ENCODE assay signal across 43 cellular contexts in genomic region chr3:186636536-186636935, GRCh38. TPM values are rescaled to one million over a fixed set of nuclear protein-coding genes. Genes with fewer than 3 reads are reported as not detected.
"Had no signal": no experiment of that assay in that cellular context is flagged by ENCODE, and none has a peak within 500 bp of the region (broad histone marks: within the 10 kb centered on the region; RNA-seq: fewer than 3 reads in every experiment).

No MANE protein-coding gene starts in this region.

- H3K27ac Mint-ChIP-seq: activated naive CD4-positive, alpha-beta T cell treated with anti-CD3 and anti-CD28 coated beads for 36 hours; activated naive CD4-positive, alpha-beta T cell treated with anti-CD3 and anti-CD28 coated beads, Interleukin-2, amount 10 ng/mL, durations not matched to agents 7 days and 5 days; activated naive CD4-positive, alpha-beta T cell treated with anti-CD3 and anti-CD28 coated beads, Interleukin-2, amount 50 U/mL, for 24 hours; activated naive CD4-positive, alpha-beta T cell treated with anti-CD3 and anti-CD28 coated beads, Interleukin-2, amount 50 U/mL, for 72 hours; activated naive CD8-positive, alpha-beta T cell; activated naive CD8-positive, alpha-beta T cell treated with anti-CD3 and anti-CD28 coated beads for 36 hours; activated naive CD8-positive, alpha-beta T cell treated with anti-CD3 and anti-CD28 coated beads, Interleukin-2, amount 10 ng/mL, durations not matched to agents 7 days and 5 days; activated naive CD8-positive, alpha-beta T cell treated with anti-CD3 and anti-CD28 coated beads, Interleukin-2, amount 50 U/mL, for 24 hours; activated T-cell treated with anti-CD3 and anti-CD28 coated beads, Interleukin-2, amount 50 U/mL, for 24 hours; activated T-cell treated with anti-CD3 and anti-CD28 coated beads, Interleukin-2, amount 50 U/mL, for 72 hours; activated T-helper 1 cell treated with anti-CD3 and anti-CD28 coated beads, Interleukin-12 subunit alpha, Interleukin-12 subunit beta, Interleukin-2, Interleukin-4 antibody, amounts not matched to agents 30 ng/mL and 10 ng/mL and 1 ng/mL, durations not matched to agents 14 hours and 24 hours and 36 hours; activated T-helper 17 cell treated with anti-CD3 and anti-CD28 coated beads, Interleukin-2, amount 50 U/mL, for 72 hours; activated T-helper 2 cell treated with anti-CD3 and anti-CD28 coated beads, Interferon-gamma antibody, Interleukin-2, Interleukin-4, amounts not matched to agents 10 μg/mL and 5 μg/mL and 100 μg/mL, durations not matched to agents 14 hours and 24 hours and 36 hours; brain had no signal

- H3K27me3 ChIP-seq: ascending aorta, body of pancreas, brain microvascular endothelial cell, breast epithelium, cardiac muscle cell had no signal

- H3K4me1 Mint-ChIP-seq: activated naive CD4-positive, alpha-beta T cell treated with anti-CD3 and anti-CD28 coated beads, Interleukin-2, amount 10 ng/mL, durations not matched to agents 7 days and 5 days; activated naive CD4-positive, alpha-beta T cell treated with anti-CD3 and anti-CD28 coated beads, Interleukin-2, amount 50 U/mL, for 24 hours; activated naive CD8-positive, alpha-beta T cell treated with anti-CD3 and anti-CD28 coated beads for 36 hours; activated T-helper 17 cell treated with anti-CD3 and anti-CD28 coated beads, Interleukin-2, amount 50 U/mL, for 72 hours; central memory CD8-positive, alpha-beta T cell had no signal

- H3K4me3 ChIP-seq: adrenal gland, ascending aorta, body of pancreas, breast epithelium, cardiac muscle cell had no signal

- H3K36me3 ChIP-seq: adrenal gland, ascending aorta, brain microvascular endothelial cell, breast epithelium, cardiac muscle cell had no signal

- H3K27me3 Mint-ChIP-seq: activated naive CD8-positive, alpha-beta T cell treated with anti-CD3 and anti-CD28 coated beads for 36 hours had no signal

- FAIRE-seq: astrocyte had no signal

- H3K9me3 ChIP-seq: adrenal gland, ascending aorta, body of pancreas, breast epithelium had no signal

- H3K9me3 Mint-ChIP-seq: activated naive CD4-positive, alpha-beta T cell treated with anti-CD3 and anti-CD28 coated beads for 36 hours; activated naive CD4-positive, alpha-beta T cell treated with anti-CD3 and anti-CD28 coated beads, Interleukin-2, amount 10 ng/mL, durations not matched to agents 7 days and 5 days; activated naive CD4-positive, alpha-beta T cell treated with anti-CD3 and anti-CD28 coated beads, Interleukin-2, amount 50 U/mL, for 24 hours; activated naive CD4-positive, alpha-beta T cell treated with anti-CD3 and anti-CD28 coated beads, Interleukin-2, amount 50 U/mL, for 72 hours; activated naive CD8-positive, alpha-beta T cell treated with anti-CD3 and anti-CD28 coated beads for 36 hours; activated naive CD8-positive, alpha-beta T cell treated with anti-CD3 and anti-CD28 coated beads, Interleukin-2, amount 10 ng/mL, durations not matched to agents 7 days and 5 days; activated naive CD8-positive, alpha-beta T cell treated with anti-CD3 and anti-CD28 coated beads, Interleukin-2, amount 50 U/mL, for 24 hours; activated T-cell treated with anti-CD3 and anti-CD28 coated beads, Interleukin-2, amount 50 U/mL, for 24 hours; activated T-cell treated with anti-CD3 and anti-CD28 coated beads, Interleukin-2, amount 50 U/mL, for 4 hours; activated T-cell treated with anti-CD3 and anti-CD28 coated beads, Interleukin-2, amount 50 U/mL, for 72 hours; activated T-helper 17 cell treated with anti-CD3 and anti-CD28 coated beads, Interleukin-2, amount 50 U/mL, for 72 hours; activated T-helper 2 cell treated with anti-CD3 and anti-CD28 coated beads, Interferon-gamma antibody, Interleukin-2, Interleukin-4, amounts not matched to agents 10 μg/mL and 5 μg/mL and 100 μg/mL, durations not matched to agents 14 hours and 24 hours and 36 hours; central memory CD8-positive, alpha-beta T cell had no signal

- DNase-seq: activated effector memory CD4-positive, alpha-beta T cell treated with anti-CD3 and anti-CD28 coated beads, Interleukin-2, amount 50 U/mL, for 16 hours; activated effector memory CD4-positive, alpha-beta T cell treated with Interleukin-2 at 50 U/mL for 16 hours; activated gamma-delta T cell; activated gamma-delta T cell treated with Interleukin-2 at 50 U/mL for 16 hours; activated naive CD4-positive, alpha-beta T cell; activated naive CD4-positive, alpha-beta T cell treated with anti-CD3 and anti-CD28 coated beads for 36 hours; activated naive CD4-positive, alpha-beta T cell treated with anti-CD3 and anti-CD28 coated beads, Interleukin-2, amount 10 ng/mL, durations not matched to agents 7 days and 5 days; activated naive CD4-positive, alpha-beta T cell treated with anti-CD3 and anti-CD28 coated beads, Interleukin-2, amount 50 U/mL, for 16 hours; activated naive CD4-positive, alpha-beta T cell treated with Interleukin-2 at 50 U/mL for 16 hours; activated naive CD8-positive, alpha-beta T cell treated with anti-CD3 and anti-CD28 coated beads for 36 hours; activated naive CD8-positive, alpha-beta T cell treated with anti-CD3 and anti-CD28 coated beads, Interleukin-2, amount 10 ng/mL, durations not matched to agents 7 days and 5 days; activated naive CD8-positive, alpha-beta T cell treated with anti-CD3 and anti-CD28 coated beads, Interleukin-2, amount 50 U/mL, for 24 hours; activated T-cell treated with anti-CD3 and anti-CD28 coated beads, Interleukin-2, amount 50 U/mL, for 1 hour; activated T-cell treated with anti-CD3 and anti-CD28 coated beads, Interleukin-2, amount 50 U/mL, for 24 hours; activated T-cell treated with anti-CD3 and anti-CD28 coated beads, Interleukin-2, amount 50 U/mL, for 4 hours; activated T-cell treated with anti-CD3 and anti-CD28 coated beads, Interleukin-2, amount 50 U/mL, for 48 hours; activated T-cell treated with anti-CD3 and anti-CD28 coated beads, Interleukin-2, amount 50 U/mL, for 72 hours; adrenal gland; amniotic stem cell; amygdala; anterior cingulate cortex; aorta; body of pancreas; brain microvascular endothelial cell; caudate nucleus; central memory CD4-positive, alpha-beta T cell; cerebellar nuclear complex had no signal

- H3K27ac ChIP-seq: adrenal gland, ascending aorta, body of pancreas, brain microvascular endothelial cell, breast epithelium, cardiac muscle cell had no signal

- H3K4me3 Mint-ChIP-seq: activated naive CD4-positive, alpha-beta T cell treated with anti-CD3 and anti-CD28 coated beads for 36 hours; activated naive CD4-positive, alpha-beta T cell treated with anti-CD3 and anti-CD28 coated beads, Interleukin-2, amount 10 ng/mL, durations not matched to agents 7 days and 5 days; activated naive CD4-positive, alpha-beta T cell treated with anti-CD3 and anti-CD28 coated beads, Interleukin-2, amount 50 U/mL, for 24 hours; activated naive CD8-positive, alpha-beta T cell; activated naive CD8-positive, alpha-beta T cell treated with anti-CD3 and anti-CD28 coated beads for 36 hours; activated naive CD8-positive, alpha-beta T cell treated with anti-CD3 and anti-CD28 coated beads, Interleukin-2, amount 10 ng/mL, durations not matched to agents 7 days and 5 days; activated naive CD8-positive, alpha-beta T cell treated with anti-CD3 and anti-CD28 coated beads, Interleukin-2, amount 50 U/mL, for 24 hours; activated T-cell treated with anti-CD3 and anti-CD28 coated beads, Interleukin-2, amount 50 U/mL, for 24 hours; activated T-cell treated with anti-CD3 and anti-CD28 coated beads, Interleukin-2, amount 50 U/mL, for 4 hours; activated T-cell treated with anti-CD3 and anti-CD28 coated beads, Interleukin-2, amount 50 U/mL, for 72 hours; activated T-helper 1 cell treated with anti-CD3 and anti-CD28 coated beads, Interleukin-12 subunit alpha, Interleukin-12 subunit beta, Interleukin-2, Interleukin-4 antibody, amounts not matched to agents 30 ng/mL and 10 ng/mL and 1 ng/mL, durations not matched to agents 14 hours and 24 hours and 36 hours; activated T-helper 17 cell treated with anti-CD3 and anti-CD28 coated beads, Interleukin-2, amount 50 U/mL, for 72 hours; brain; central memory CD8-positive, alpha-beta T cell had no signal

- H3K4me1 ChIP-seq: adrenal gland had no signal

- ATAC-seq: activated naive CD4-positive, alpha-beta T cell treated with anti-CD3 and anti-CD28 coated beads, Interleukin-2, amount 50 U/mL, for 72 hours; activated naive CD8-positive, alpha-beta T cell treated with anti-CD3 and anti-CD28 coated beads, Interleukin-2, amount 50 U/mL, for 24 hours; activated T-cell treated with anti-CD3 and anti-CD28 coated beads, Interleukin-2, amount 50 U/mL, for 4 hours; activated T-cell treated with anti-CD3 and anti-CD28 coated beads, Interleukin-2, amount 50 U/mL, for 72 hours; activated T-helper 17 cell treated with anti-CD3 and anti-CD28 coated beads, Interleukin-2, amount 50 U/mL, for 72 hours; body of pancreas had no signal

- H3K36me3 Mint-ChIP-seq: activated naive CD4-positive, alpha-beta T cell treated with anti-CD3 and anti-CD28 coated beads, Interleukin-2, amount 10 ng/mL, durations not matched to agents 7 days and 5 days; activated naive CD4-positive, alpha-beta T cell treated with anti-CD3 and anti-CD28 coated beads, Interleukin-2, amount 50 U/mL, for 24 hours; activated naive CD4-positive, alpha-beta T cell treated with anti-CD3 and anti-CD28 coated beads, Interleukin-2, amount 50 U/mL, for 72 hours; activated naive CD8-positive, alpha-beta T cell; activated naive CD8-positive, alpha-beta T cell treated with anti-CD3 and anti-CD28 coated beads for 36 hours; activated naive CD8-positive, alpha-beta T cell treated with anti-CD3 and anti-CD28 coated beads, Interleukin-2, amount 10 ng/mL, durations not matched to agents 7 days and 5 days; brain had no signal

RNA-seq across cellular contexts. Expression of gene FETUB, which starts 3.7 kb away (rescaled TPM):
- total RNA-seq: activated naive CD4-positive, alpha-beta T cell treated with anti-CD3 and anti-CD28 coated beads for 36 hours; activated naive CD4-positive, alpha-beta T cell treated with anti-CD3 and anti-CD28 coated beads, Interleukin-2, amount 50 U/mL, for 72 hours; activated naive CD8-positive, alpha-beta T cell treated with anti-CD3 and anti-CD28 coated beads for 36 hours; activated naive CD8-positive, alpha-beta T cell treated with anti-CD3 and anti-CD28 coated beads, Interleukin-2, amount 10 ng/mL, durations not matched to agents 7 days and 5 days; activated T-cell treated with anti-CD3 and anti-CD28 coated beads, Interleukin-2, amount 50 U/mL, for 4 hours; activated T-cell treated with anti-CD3 and anti-CD28 coated beads, Interleukin-2, amount 50 U/mL, for 72 hours; activated T-helper 1 cell treated with anti-CD3 and anti-CD28 coated beads, Interleukin-12 subunit alpha, Interleukin-12 subunit beta, Interleukin-2, Interleukin-4 antibody, amounts not matched to agents 30 ng/mL and 10 ng/mL and 1 ng/mL, durations not matched to agents 14 hours and 24 hours and 36 hours; activated T-helper 17 cell treated with anti-CD3 and anti-CD28 coated beads, Interleukin-2, amount 50 U/mL, for 72 hours; activated T-helper 2 cell treated with anti-CD3 and anti-CD28 coated beads, Interferon-gamma antibody, Interleukin-2, Interleukin-4, amounts not matched to agents 10 μg/mL and 5 μg/mL and 100 μg/mL, durations not matched to agents 14 hours and 24 hours and 36 hours; adrenal gland; aorta; ascending aorta; astrocyte; body of pancreas; breast epithelium; cardiac muscle cell; cardiac septum; cerebellum; chondrocyte had no signal
- polyA plus RNA-seq: adipose tissue, adrenal gland, aorta, cardiac muscle cell had no signal

RNA-seq across cellular contexts. Expression of gene AHSG, which starts 23.7 kb away (rescaled TPM):
- total RNA-seq: activated naive CD4-positive, alpha-beta T cell treated with anti-CD3 and anti-CD28 coated beads for 36 hours; activated naive CD8-positive, alpha-beta T cell treated with anti-CD3 and anti-CD28 coated beads for 36 hours; activated naive CD8-positive, alpha-beta T cell treated with anti-CD3 and anti-CD28 coated beads, Interleukin-2, amount 10 ng/mL, durations not matched to agents 7 days and 5 days; activated T-helper 17 cell treated with anti-CD3 and anti-CD28 coated beads, Interleukin-2, amount 50 U/mL, for 72 hours; activated T-helper 2 cell treated with anti-CD3 and anti-CD28 coated beads, Interferon-gamma antibody, Interleukin-2, Interleukin-4, amounts not matched to agents 10 μg/mL and 5 μg/mL and 100 μg/mL, durations not matched to agents 14 hours and 24 hours and 36 hours; aorta; astrocyte; body of pancreas; breast epithelium; cardiac muscle cell; cardiac septum; chondrocyte had no signal

RNA-seq across cellular contexts. Expression of gene HRG, which starts 29.3 kb away (rescaled TPM):
- total RNA-seq: activated naive CD4-positive, alpha-beta T cell treated with anti-CD3 and anti-CD28 coated beads for 36 hours; activated naive CD4-positive, alpha-beta T cell treated with anti-CD3 and anti-CD28 coated beads, Interleukin-2, amount 50 U/mL, for 72 hours; activated naive CD8-positive, alpha-beta T cell treated with anti-CD3 and anti-CD28 coated beads for 36 hours; activated naive CD8-positive, alpha-beta T cell treated with anti-CD3 and anti-CD28 coated beads, Interleukin-2, amount 10 ng/mL, durations not matched to agents 7 days and 5 days; activated T-cell treated with anti-CD3 and anti-CD28 coated beads, Interleukin-2, amount 50 U/mL, for 4 hours; activated T-cell treated with anti-CD3 and anti-CD28 coated beads, Interleukin-2, amount 50 U/mL, for 72 hours; activated T-helper 1 cell treated with anti-CD3 and anti-CD28 coated beads, Interleukin-12 subunit alpha, Interleukin-12 subunit beta, Interleukin-2, Interleukin-4 antibody, amounts not matched to agents 30 ng/mL and 10 ng/mL and 1 ng/mL, durations not matched to agents 14 hours and 24 hours and 36 hours; activated T-helper 17 cell treated with anti-CD3 and anti-CD28 coated beads, Interleukin-2, amount 50 U/mL, for 72 hours; activated T-helper 2 cell treated with anti-CD3 and anti-CD28 coated beads, Interferon-gamma antibody, Interleukin-2, Interleukin-4, amounts not matched to agents 10 μg/mL and 5 μg/mL and 100 μg/mL, durations not matched to agents 14 hours and 24 hours and 36 hours; aorta; astrocyte; body of pancreas; breast epithelium; cardiac muscle cell; cardiac septum; cerebellum; chondrocyte had no signal
- polyA plus RNA-seq: adipose tissue, aorta, cardiac muscle cell had no signal
